15 cellular contexts compared by ENCODE assay signal in genomic region chr4:37434469-37434868, GRCh38.
DNase-seq lines count a peak whose midpoint lies in the region; TF ChIP-seq lines count a peak whose summit lies in the region.
"Had no signal": no experiment of that assay in that cellular context is flagged by ENCODE, and none has a peak within 500 bp of the region (broad histone marks: within the 10 kb centered on the region; RNA-seq: fewer than 3 reads in every experiment).

No MANE protein-coding gene starts in this region.

- no TSS peak for BruUV-seq in PC-9 (replicated peaks; lab: Mats Ljungman, UMichigan)

- H3K9me2 ChIP-seq in PC-9 (ENCODE audit: insufficient read depth): no peaks in the 10 kb centered on the region

- H3K27me3 ChIP-seq in PC-9 (ENCODE audit: insufficient read depth, low read depth) (no peaks in the 10 kb centered on the region), endodermal cell (ENCODE audit: control insufficient read depth, insufficient read depth, low read length, poor library complexity, severe bottlenecking) (no peaks in the 10 kb centered on the region), parathyroid adenoma (ENCODE audit: control insufficient read depth, insufficient read depth, low read length) (no peaks in the 10 kb centered on the region), suprapubic skin (no peaks in the 10 kb centered on the region), spleen (replicated peaks in 1 of 7) (peaks cover 0 to 9% (median 0%) of the 10 kb centered on the region in 7 donors)

- H3K4me1 ChIP-seq in PC-9 (replicated peaks; ENCODE audit: insufficient read depth) (peaks cover 12% of the 10 kb centered on the region), endodermal cell (ENCODE audit: control insufficient read depth, insufficient read depth, low read length) (no peaks in the 10 kb centered on the region), parathyroid adenoma (no peaks in the 10 kb centered on the region), suprapubic skin (peaks cover 13% of the 10 kb centered on the region), spleen (no peaks in the 10 kb centered on the region)

- CTCF ChIA-PET in PC-9 (lab: Charles Lee): interaction anchor here (0.6 to 1.6 kb wide), 7 partner anchors 19 to 722 kb away, joined by 3 to 11 read pairs (median 4); a partner anchor contains a TSS

- H3F3A ChIP-seq in PC-9 (ENCODE audit: insufficient read depth, low read depth): 0 out of 2 replicates have a peak, but pooled peaks cover 3% of the 10 kb centered on the region

- POLR2A ChIA-PET in PC-9 (lab: Charles Lee; ENCODE audit: unreplicated experiment): interaction anchor here (0.6 kb wide), 1 partner anchor 35 kb away, joined by 6 read pairs; no protein-coding TSS in a partner anchor

- no peaks in the 10 kb centered on the region for H3K27me3 Mint-ChIP-seq in endodermal cell (ENCODE audit: insufficient read depth)

- no peak overlapping the region for H2AFZ ChIP-seq in PC-9
- no peak overlapping the region for H2AFZ ChIP-seq in parathyroid adenoma

- no peak overlapping the region for H3K27ac Mint-ChIP-seq in endodermal cell
- H3K27ac Mint-ChIP-seq: activated CD4-positive, alpha-beta memory T cell treated with anti-CD3 and anti-CD28 coated beads, Interleukin-2, amount 10 ng/mL, durations not matched to agents 7 days and 5 days; naive thymus-derived CD4-positive, alpha-beta T cell had no signal

- H3K4me2 ChIP-seq in PC-9: no peak overlapping the region
- no peak overlapping the region for H3K4me2 ChIP-seq in parathyroid adenoma (ENCODE audit: low read length)

- no peaks in the 10 kb centered on the region for H3K9me3 Mint-ChIP-seq in endodermal cell
- H3K9me3 Mint-ChIP-seq: activated CD4-positive, alpha-beta memory T cell treated with anti-CD3 and anti-CD28 coated beads, Interleukin-2, amount 10 ng/mL, durations not matched to agents 7 days and 5 days; naive thymus-derived CD4-positive, alpha-beta T cell had no signal

- no peaks in the 10 kb centered on the region for H3K9me3 ChIP-seq in PC-9 (ENCODE audit: insufficient read depth, low read depth)
- H3K9me3 ChIP-seq in endodermal cell (ENCODE audit: control insufficient read depth, low read length): no peaks in the 10 kb centered on the region
- no peaks in the 10 kb centered on the region for H3K9me3 ChIP-seq in parathyroid adenoma (ENCODE audit: control insufficient read depth, low read length)
- no peaks in the 10 kb centered on the region for H3K9me3 ChIP-seq in suprapubic skin
- no peaks in the 10 kb centered on the region for H3K9me3 ChIP-seq in spleen

- TF ChIP-seq POLR2A in suprapubic skin (IDR thresholded peaks at IDR 0.05) (no peak), spleen (IDR thresholded peaks at IDR 0.05) (no peak)

- 73 to 81% methylated on average over 2 to 3 of the region's 3 CpGs for WGBS in endodermal cell (ENCODE audit: insufficient coverage in 1 of 2, insufficient read length in 1 of 2), 2 experiments
- WGBS in suprapubic skin: 38% methylated on average over 3 of the region's 3 CpGs
- 62 to 75% (median 71%) methylated on average over 3 of the region's 3 CpGs for WGBS in spleen, 5 donors

- no peak overlapping the region for H3K9ac ChIP-seq in endodermal cell (ENCODE audit: extremely low read depth, low read length, poor library complexity, severe bottlenecking)
- no peak overlapping the region for H3K9ac ChIP-seq in parathyroid adenoma

- intact Hi-C loops in PC-9 (cut with micrococcal nuclease; ENCODE audit: unreplicated experiment): loop anchor here (5.0 kb wide), 1 partner anchor 368 kb away; no protein-coding TSS in a partner anchor
- intact Hi-C loops in spleen (cut with DNase I; ENCODE audit: low total_unique reads): no loop called here

- TF ChIP-seq EP300 in suprapubic skin (IDR thresholded peaks at IDR 0.05): no peak

- H4K20me1 ChIP-seq in PC-9 (ENCODE audit: insufficient read depth): no peaks in the 10 kb centered on the region

- H3K36me3 Mint-ChIP-seq in endodermal cell (ENCODE audit: low read depth): no peaks in the 10 kb centered on the region
- H3K36me3 Mint-ChIP-seq: naive thymus-derived CD4-positive, alpha-beta T cell had no signal

- H3K4me3 ChIP-seq in PC-9 (no peak overlapping the region), endodermal cell (ENCODE audit: low read length) (no peak overlapping the region), parathyroid adenoma (ENCODE audit: low read depth, low read length) (no peak overlapping the region), suprapubic skin (no peak overlapping the region), spleen (no peak overlapping the region)
- H3K4me3 ChIP-seq: K562 had no signal

- DNase-seq in NCI-H2171 treated with DMSO at 0.1 percent for 48 hours (lab: John Stamatoyannopoulos, UW) (peak; percentile 3), NCI-H2171 (lab: John Stamatoyannopoulos, UW) (no peak), PC-9 (no peak), endodermal cell (no peak), suprapubic skin (ENCODE audit: low spot score in 2 of 2) (no peak), spleen (no peak)
- DNase-seq in stimulated activated CD4-positive, alpha-beta T cell treated with anti-CD3 and anti-CD28 coated beads, Interleukin-4, amount 100 ng/mL, for 24 hours: no peak
- DNase-seq: activated CD4-positive, alpha-beta memory T cell treated with anti-CD3 and anti-CD28 coated beads, Interleukin-2, amount 10 ng/mL, durations not matched to agents 7 days and 5 days; activated naive CD4-positive, alpha-beta T cell; DND-41; left colon; naive thymus-derived CD4-positive, alpha-beta T cell; NCI-H187 had no signal

- H3K4me3 Mint-ChIP-seq in endodermal cell: no peak overlapping the region
- H3K4me3 Mint-ChIP-seq: activated CD4-positive, alpha-beta memory T cell treated with anti-CD3 and anti-CD28 coated beads, Interleukin-2, amount 10 ng/mL, durations not matched to agents 7 days and 5 days; naive thymus-derived CD4-positive, alpha-beta T cell had no signal

- H3K27ac ChIP-seq in PC-9: no peak overlapping the region
- H3K27ac ChIP-seq in endodermal cell (ENCODE audit: low read depth, low read length): no peak overlapping the region
- no peak overlapping the region for H3K27ac ChIP-seq in parathyroid adenoma
- no peak overlapping the region for H3K27ac ChIP-seq in suprapubic skin
- H3K27ac ChIP-seq in spleen: no peak overlapping the region

- H3K36me3 ChIP-seq in PC-9 (ENCODE audit: low read depth) (no peaks in the 10 kb centered on the region), endodermal cell (ENCODE audit: control insufficient read depth, insufficient read depth, low read length) (no peaks in the 10 kb centered on the region), parathyroid adenoma (ENCODE audit: control insufficient read depth, insufficient read depth, low read length) (no peaks in the 10 kb centered on the region), suprapubic skin (no peaks in the 10 kb centered on the region), spleen (no peaks in the 10 kb centered on the region)

- peaks cover 15% of the 10 kb centered on the region for H3K4me1 Mint-ChIP-seq in endodermal cell
- H3K4me1 Mint-ChIP-seq: activated CD4-positive, alpha-beta memory T cell treated with anti-CD3 and anti-CD28 coated beads, Interleukin-2, amount 10 ng/mL, durations not matched to agents 7 days and 5 days; naive thymus-derived CD4-positive, alpha-beta T cell had no signal

- H3K79me2 ChIP-seq in PC-9 (ENCODE audit: low read depth) (no peaks in the 10 kb centered on the region), parathyroid adenoma (no peaks in the 10 kb centered on the region)

- TF ChIP-seq CTCF in PC-9 (conservative IDR thresholded peaks at IDR 0.05) (peak; percentile 40), endodermal cell (conservative IDR thresholded peaks at IDR 0.05) (peak; percentile 67), parathyroid adenoma (IDR thresholded peaks at IDR 0.05) (peak; percentile 11), suprapubic skin (IDR thresholded peaks at IDR 0.05) (no peak), spleen (IDR thresholded peaks at IDR 0.05 in 8 of 11, conservative IDR thresholded peaks at IDR 0.05 in 3 of 11) (no peak)

Comparison
In these comparisons a context has a peak if more than half of its experiments do, and no peak if none do; other contexts are left out.
1. CTCF ChIP-seq: peak in PC-9 (single experiment), endodermal cell (single experiment) and parathyroid adenoma (single experiment); none in suprapubic skin (0 of 2) and spleen (0 of 11).